ENCODE assay signal across 28 cellular contexts in the genomic region with DNA sequence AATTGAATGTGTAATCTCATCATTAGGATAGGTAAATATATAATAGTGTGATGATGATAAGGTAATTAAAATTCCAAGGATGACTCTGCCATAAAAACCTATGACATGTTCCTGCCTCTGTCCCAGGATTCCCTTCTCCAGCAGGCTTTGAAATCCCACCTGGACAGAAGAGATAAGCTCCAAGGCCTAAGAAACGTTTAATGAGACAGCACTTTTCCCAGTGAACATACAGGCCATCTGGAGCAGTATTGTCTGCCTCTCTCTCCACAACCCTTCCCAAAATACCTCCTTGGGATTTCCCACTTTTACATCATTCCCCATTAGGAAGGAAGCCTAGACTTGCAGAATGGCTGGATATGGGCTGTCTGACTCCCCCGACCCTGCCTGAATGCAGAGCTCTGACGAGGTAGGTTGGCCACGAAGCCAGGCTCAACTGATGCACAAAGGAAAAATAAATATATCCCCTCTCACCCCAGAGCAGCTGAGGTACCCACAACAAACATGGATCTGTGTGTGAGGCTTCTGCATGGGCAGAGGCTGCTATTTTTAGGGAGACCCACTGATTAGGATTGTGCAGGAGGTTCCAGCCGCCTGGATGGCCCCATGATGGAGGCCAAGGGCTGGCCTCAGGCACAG.
"Had no signal": no experiment of that assay in that cellular context is flagged by ENCODE, and none has a peak within 500 bp of the region (broad histone marks: within the 10 kb centered on the region; RNA-seq: fewer than 3 reads in every experiment).

No MANE protein-coding gene starts in this region.

- DNase-seq: activated CD4-positive, alpha-beta memory T cell treated with anti-CD3 and anti-CD28 coated beads for 36 hours; activated CD4-positive, alpha-beta T cell treated with anti-CD3 and anti-CD28 coated beads for 4 hours; activated CD8-positive, alpha-beta memory T cell treated with anti-CD3 and anti-CD28 coated beads, Interleukin-2, amount 50 U/mL, for 4 hours; activated effector memory CD4-positive, alpha-beta T cell treated with anti-CD3 and anti-CD28 coated beads, Interleukin-2, amount 50 U/mL, for 16 hours; activated naive CD4-positive, alpha-beta T cell treated with anti-CD3 and anti-CD28 coated beads for 36 hours; activated naive CD8-positive, alpha-beta T cell treated with anti-CD3 and anti-CD28 coated beads for 36 hours; activated T-cell treated with anti-CD3 and anti-CD28 coated beads, Interleukin-2, amount 50 U/mL, for 1 hour; adrenal gland; aorta; body of pancreas; cerebellar nuclear complex; colonic mucosa; effector CD8-positive, alpha-beta T cell; esophagus squamous epithelium; gastrocnemius medialis; hippocampal formation; left cardiac atrium; left ventricle myocardium superior; naive B cell; ovary; stimulated activated CD4-positive, alpha-beta T cell treated with anti-CD3 and anti-CD28 coated beads, Interleukin-1b, Interleukin-23, amount 100 ng/mL, for 48 hours; stimulated activated CD4-positive, alpha-beta T cell treated with anti-CD3 and anti-CD28 coated beads, Interleukin-4, amount 100 ng/mL, for 4 hours; stimulated activated CD8-positive, alpha-beta memory T cell treated with anti-CD3 and anti-CD28 coated beads, Interleukin-4, amount 100 ng/mL, for 48 hours; stimulated activated naive CD8-positive, alpha-beta T cell treated with anti-CD3 and anti-CD28 coated beads, Interleukin-15, amount 100 ng/mL, for 72 hours; substantia nigra; uterus had no signal

- ATAC-seq: body of pancreas; gastrocnemius medialis; left cardiac atrium; left ventricle myocardium superior; sciatic nerve; stimulated activated memory B cell treated with anti-CD40 and anti-IgM and Interleukin-4, amounts not matched to agents 10 μg/mL and 1 μg/mL and 100 μg/mL, for 72 hours; stimulated activated naive CD8-positive, alpha-beta T cell treated with anti-CD3 and anti-CD28 coated beads, Interleukin-15, amount 100 ng/mL, for 72 hours had no signal
